1 cellular context compared by ENCODE assay signal in the genomic region with DNA sequence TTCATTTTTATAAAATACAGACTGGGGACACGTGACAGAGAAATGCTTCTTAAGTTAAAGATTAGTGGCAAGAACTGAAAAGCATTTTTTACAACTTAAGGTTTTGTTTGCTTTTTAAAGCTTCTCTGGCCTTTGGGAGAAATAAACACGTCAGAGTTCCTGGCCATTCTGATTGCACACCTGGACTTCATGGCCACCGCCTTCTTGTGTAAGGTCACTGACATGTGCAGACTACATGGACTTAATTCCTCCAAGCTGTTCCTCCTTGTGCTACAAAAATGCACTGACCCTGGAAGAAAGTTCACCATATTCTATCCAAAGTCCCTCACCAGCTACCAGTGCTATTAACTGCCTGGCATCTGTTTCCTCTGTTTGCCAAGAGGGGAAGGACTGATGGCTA.
TF ChIP-seq lines count a peak whose summit lies in the region.

No MANE protein-coding gene starts in this region.

TF ChIP-seq in endothelial cell of umbilical vein, 7 proteins besides CTCF, POLR2A, EP300 and RAD21 (continued from another document):
- TF ChIP-seq POLR2AphosphoS5 (IDR thresholded peaks at IDR 0.05; ENCODE audit: insufficient read depth, low read depth, low read length) (no peak), MYC (IDR thresholded peaks at IDR 0.05; ENCODE audit: low read depth, low read length) (no peak), MAX (IDR thresholded peaks at IDR 0.05; ENCODE audit: insufficient read depth, insufficient read length) (no peak)
